9 cellular contexts compared by ENCODE assay signal in the genomic region with DNA sequence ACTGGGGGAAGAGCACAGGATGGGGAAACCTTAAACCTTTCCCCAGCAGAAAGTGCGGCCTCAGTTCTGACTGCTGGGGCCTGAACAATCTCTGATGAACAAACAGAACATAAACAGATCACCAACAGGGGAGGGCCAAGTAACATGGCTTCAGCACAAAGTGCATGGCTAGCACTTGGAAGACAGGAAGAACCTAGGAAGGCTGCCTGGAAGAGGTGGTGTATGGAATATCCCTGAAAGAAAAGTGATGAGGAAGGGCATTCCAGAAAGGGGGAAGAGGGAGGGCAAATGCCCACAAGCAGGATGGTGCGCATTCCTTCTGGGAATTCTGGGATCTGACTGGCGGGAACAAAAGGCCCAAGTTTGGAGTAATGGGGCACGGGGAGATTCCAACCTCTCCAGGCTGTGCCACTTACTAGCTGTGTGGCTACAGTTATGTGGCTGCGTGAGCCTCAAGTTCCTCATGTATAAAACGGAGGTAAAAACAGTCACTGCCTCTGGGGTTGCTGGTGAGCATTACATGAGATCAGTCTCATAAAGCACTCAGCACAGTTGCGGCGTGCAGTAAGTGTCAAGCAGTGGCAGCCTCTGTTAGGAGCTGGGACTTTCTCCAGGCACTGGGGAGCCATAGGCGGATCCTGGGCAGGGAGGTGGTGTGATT. TPM values are rescaled to one million over a fixed set of nuclear protein-coding genes. Genes with fewer than 3 reads are reported as not detected.
DNase-seq lines count a peak whose midpoint lies in the region; ATAC-seq and TF ChIP-seq lines count a peak whose summit lies in the region.
"Had no signal": no experiment of that assay in that cellular context is flagged by ENCODE, and none has a peak within 500 bp of the region (broad histone marks: within the 10 kb centered on the region; RNA-seq: fewer than 3 reads in every experiment).

No MANE protein-coding gene starts in this region.

- in situ Hi-C loops in GM13976 (cut with MboI; ENCODE audit: low sequenced_read_pairs, unreplicated experiment), result no loop called here

- H3K9me3 ChIP-seq in CD8-positive, alpha-beta T cell (ENCODE audit: low read length), result no peaks in the 10 kb centered on the region
- H3K9me3 ChIP-seq in colonic mucosa, result no peaks in the 10 kb centered on the region

- H3K4me1 Mint-ChIP-seq in CD8-positive, alpha-beta T cell (ENCODE audit: low read depth), result peaks cover 6% of the 10 kb centered on the region
- H3K4me1 Mint-ChIP-seq in natural killer cell treated with Interleukin-12 subunit alpha and Interleukin-12 subunit beta and Interleukin-15 and Interleukin-18, amount 100 ng/mL, for 72 hours (ENCODE audit: low read depth in 2 of 2), result peaks cover 37 to 42% of the 10 kb centered on the region in 2 donors

- no peak for ATAC-seq in CD8-positive, alpha-beta T cell
- ATAC-seq in natural killer cell treated with Interleukin-12 subunit alpha and Interleukin-12 subunit beta and Interleukin-15 and Interleukin-18, amount 100 ng/mL, for 72 hours, result peak in 1 of 2 donors; percentile 57

- H3K4me3 ChIP-seq in CD8-positive, alpha-beta T cell (ENCODE audit: low read depth, low read length), result no peak overlapping the region
- peak overlapping the region; percentile 11 for H3K4me3 ChIP-seq in colonic mucosa

- H3K27me3 Mint-ChIP-seq in CD8-positive, alpha-beta T cell (ENCODE audit: low read depth), result peaks cover 6% of the 10 kb centered on the region
- no peaks in the 10 kb centered on the region for H3K27me3 Mint-ChIP-seq in natural killer cell treated with Interleukin-12 subunit alpha and Interleukin-12 subunit beta and Interleukin-15 and Interleukin-18, amount 100 ng/mL, for 72 hours

- H3K9ac ChIP-seq in colonic mucosa (ENCODE audit: low read depth in 2 of 2, low read length in 2 of 2), result peak overlapping the region; percentile 3 to 49

- H3K27ac Mint-ChIP-seq in CD8-positive, alpha-beta T cell, result no peak overlapping the region
- peak overlapping the region; percentile 53 to 75 for H3K27ac Mint-ChIP-seq in natural killer cell treated with Interleukin-12 subunit alpha and Interleukin-12 subunit beta and Interleukin-15 and Interleukin-18, amount 100 ng/mL, for 72 hours

- intact Hi-C loops in CD8-positive, alpha-beta T cell (cut with DNase I, micrococcal nuclease), result loop anchor here in 1 of 2 experiments (10.0 kb wide), 1 partner anchor 201 kb away; the partner anchor contains the start of gene TCOF1
- intact Hi-C loops in colonic mucosa (cut with DNase I), result no loop called here

- peaks cover 11% of the 10 kb centered on the region for H3K4me1 ChIP-seq in CD8-positive, alpha-beta T cell (ENCODE audit: insufficient read depth, low read length)
- no peaks in the 10 kb centered on the region for H3K4me1 ChIP-seq in colonic mucosa

- CTCF ChIA-PET in CD8-positive, alpha-beta T cell (lab: Charles Lee), result no interaction called here

- no peaks in the 10 kb centered on the region for H3K9me3 Mint-ChIP-seq in CD8-positive, alpha-beta T cell
- H3K9me3 Mint-ChIP-seq in natural killer cell treated with Interleukin-12 subunit alpha and Interleukin-12 subunit beta and Interleukin-15 and Interleukin-18, amount 100 ng/mL, for 72 hours, result no peaks in the 10 kb centered on the region

- no peak for DNase-seq in CD8-positive, alpha-beta T cell
- peak; percentile 68 for DNase-seq in MV-4-11 (lab: John Stamatoyannopoulos, UW)
- DNase-seq in colonic mucosa, result no peak
- DNase-seq in natural killer cell treated with Interleukin-12 subunit alpha and Interleukin-12 subunit beta and Interleukin-15 and Interleukin-18, amount 100 ng/mL, for 72 hours (ENCODE audit: low spot score), result no peak
- DNase-seq in superior temporal gyrus (ENCODE audit: extremely low spot score), result no peak
- DNase-seq in NCI-H1694 (lab: John Stamatoyannopoulos, UW), result no peak
- no peak for DNase-seq in GM13976 (ENCODE audit: low spot score)
- DNase-seq in activated CD4-positive, CD25-positive, alpha-beta regulatory T cell (lab: John Stamatoyannopoulos, UW), result no peak

- no peaks in the 10 kb centered on the region for H3K36me3 Mint-ChIP-seq in CD8-positive, alpha-beta T cell
- H3K36me3 Mint-ChIP-seq in natural killer cell treated with Interleukin-12 subunit alpha and Interleukin-12 subunit beta and Interleukin-15 and Interleukin-18, amount 100 ng/mL, for 72 hours, result no peaks in the 10 kb centered on the region

- H3K27ac ChIP-seq in CD8-positive, alpha-beta T cell (ENCODE audit: low read depth, low read length), result no peak overlapping the region
- peak overlapping the region; percentile 73 for H3K27ac ChIP-seq in colonic mucosa

- H3K36me3 ChIP-seq in CD8-positive, alpha-beta T cell (ENCODE audit: insufficient read depth, low read length), result no peaks in the 10 kb centered on the region
- H3K36me3 ChIP-seq in colonic mucosa, result no peaks in the 10 kb centered on the region

- peak overlapping the region; percentile 42 for H3K4me3 Mint-ChIP-seq in CD8-positive, alpha-beta T cell
- peak overlapping the region; percentile 86 for H3K4me3 Mint-ChIP-seq in natural killer cell treated with Interleukin-12 subunit alpha and Interleukin-12 subunit beta and Interleukin-15 and Interleukin-18, amount 100 ng/mL, for 72 hours

- no peaks in the 10 kb centered on the region for H3K27me3 ChIP-seq in CD8-positive, alpha-beta T cell (ENCODE audit: insufficient read depth, low read length)
- no peaks in the 10 kb centered on the region for H3K27me3 ChIP-seq in colonic mucosa

- POLR2A ChIA-PET in CD8-positive, alpha-beta T cell (lab: Charles Lee), result no interaction called here

- TF ChIP-seq CTCF in CD8-positive, alpha-beta T cell (IDR thresholded peaks at IDR 0.05), result no peak
- TF ChIP-seq CTCF in colonic mucosa (IDR thresholded peaks at IDR 0.05) (no peak), GM13976 (IDR thresholded peaks at IDR 0.05; ENCODE audit: borderline replicate concordance, control extremely low read depth, extremely low read depth, insufficient read depth, missing control alignments) (no peak)

RNA-seq across cellular contexts. Expression of gene PDGFRB, which starts 1.6 kb away (rescaled TPM):
- under 1 TPM in 1 of 2 experiments, not detected in 1; 0.05 TPM for total RNA-seq in CD8-positive, alpha-beta T cell
- total RNA-seq in colonic mucosa, result 10 to 100 TPM in 1 of 2 donors, 1 to 10 TPM in 1; 8.6 to 18.1 TPM
- 1 to 10 TPM; 4.4 to 9.0 TPM for total RNA-seq in natural killer cell treated with Interleukin-12 subunit alpha and Interleukin-12 subunit beta and Interleukin-15 and Interleukin-18, amount 100 ng/mL, for 72 hours

RNA-seq across cellular contexts. Expression of gene CDX1, which starts 12.5 kb away (rescaled TPM):
- not detected for total RNA-seq in CD8-positive, alpha-beta T cell
- 100 to 1,000 TPM; 299 to 498 TPM for total RNA-seq in colonic mucosa
- not detected for total RNA-seq in natural killer cell treated with Interleukin-12 subunit alpha and Interleukin-12 subunit beta and Interleukin-15 and Interleukin-18, amount 100 ng/mL, for 72 hours
- total RNA-seq: dermis microvascular lymphatic vessel endothelial cell had no signal

RNA-seq across cellular contexts. Expression of gene SLC6A7, which starts 35.8 kb away (rescaled TPM):
- not detected for total RNA-seq in CD8-positive, alpha-beta T cell
- total RNA-seq in colonic mucosa, result 10 to 100 TPM in 1 of 2 donors, 1 to 10 TPM in 1; 5.0 to 24.9 TPM
- total RNA-seq in natural killer cell treated with Interleukin-12 subunit alpha and Interleukin-12 subunit beta and Interleukin-15 and Interleukin-18, amount 100 ng/mL, for 72 hours, result not detected
- total RNA-seq: dermis microvascular lymphatic vessel endothelial cell had no signal

Comparison
In these comparisons a context has a peak if more than half of its experiments do, and no peak if none do; other contexts are left out.
1. RNA of gene PDGFRB, which starts 1.6 kb away (total RNA-seq): 8.6 to 18.1 TPM in colonic mucosa and 4.4 to 9.0 TPM in natural killer cell treated with Interleukin-12 subunit alpha and Interleukin-12 subunit beta and Interleukin-15 and Interleukin-18, amount 100 ng/mL, for 72 hours; 0.05 TPM in CD8-positive, alpha-beta T cell; every median in the first group is over 4 times any median in the second.
2. RNA of gene CDX1, which starts 12.5 kb away (total RNA-seq): 299 to 498 TPM in colonic mucosa; not detected in CD8-positive, alpha-beta T cell and not detected in natural killer cell treated with Interleukin-12 subunit alpha and Interleukin-12 subunit beta and Interleukin-15 and Interleukin-18, amount 100 ng/mL, for 72 hours; every median in the first group is over 100 times any median in the second.
3. RNA of gene SLC6A7, which starts 35.8 kb away (total RNA-seq): 5.0 to 24.9 TPM in colonic mucosa; not detected in natural killer cell treated with Interleukin-12 subunit alpha and Interleukin-12 subunit beta and Interleukin-15 and Interleukin-18, amount 100 ng/mL, for 72 hours and not detected in CD8-positive, alpha-beta T cell; every median in the first group is over 4 times any median in the second.